ENCODE assay signal across 8 cellular contexts in the genomic region with DNA sequence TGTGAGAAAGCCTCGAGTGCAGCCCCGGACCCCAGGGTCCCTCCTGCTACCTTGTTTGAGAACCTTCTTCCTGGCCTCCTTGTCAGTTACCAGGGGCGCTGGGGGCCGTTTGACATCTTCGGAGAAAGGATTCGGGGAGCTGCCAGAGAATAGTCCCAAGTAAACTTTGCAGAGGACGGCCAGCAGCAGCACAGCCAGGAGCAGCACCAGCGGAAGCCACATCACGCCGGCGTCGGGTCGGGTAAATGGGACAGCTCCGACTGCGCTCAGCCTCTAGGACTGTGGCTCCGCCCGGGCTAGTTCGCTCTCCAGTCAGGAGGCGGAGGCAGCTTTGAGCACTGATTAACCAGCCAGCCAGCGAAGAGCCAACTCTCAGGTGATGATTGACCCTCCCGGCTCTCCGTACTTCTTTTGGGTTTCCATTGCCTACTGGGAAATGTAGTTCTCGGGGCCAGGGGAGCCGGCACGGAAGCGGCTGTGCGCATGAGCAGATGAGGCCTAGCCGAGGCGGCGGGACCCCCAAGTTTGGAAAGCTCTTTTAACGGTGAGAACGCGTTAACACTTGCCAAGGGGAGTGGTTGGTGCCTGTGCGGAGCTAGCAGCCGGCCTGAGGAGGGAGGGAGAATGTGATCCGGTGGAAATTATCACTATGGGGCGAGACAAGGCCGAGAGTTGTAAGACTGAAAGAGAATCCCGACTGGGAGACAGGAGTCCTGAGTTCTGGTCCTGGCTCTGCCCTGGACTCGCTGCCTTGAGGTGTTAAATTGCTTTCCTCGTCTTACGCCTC. TPM values are rescaled to one million over a fixed set of nuclear protein-coding genes. Genes with fewer than 3 reads are reported as not detected.
A peak's percentile ranks its signal among the peaks of the same experiment; 100 is the strongest.
DNase-seq lines count a peak whose midpoint lies in the region; ATAC-seq, FAIRE-seq and TF ChIP-seq lines count a peak whose summit lies in the region.

A gene (plus strand): TSS at position 484 of the 787 bp plus-strand sequence. CDS start 2,430 bp downstream, outside the sequence.
A gene (minus strand): TSS at position 243 of the 787 bp plus-strand sequence. CDS start 21 bp downstream, at position 222.

- peak within 1 kb of the TSS; percentile 85 for H3K4me3 ChIP-seq in Loucy (ENCODE audit: low read length, poor library complexity, severe bottlenecking)

- peak; percentile 99 for DNase-seq in EL
- peak; percentile 95 for DNase-seq in H54 (ENCODE audit: insufficient read length, low spot score)
- DNase-seq in activated T-helper 9 cell treated with anti-CD3 and anti-CD28 coated beads, Interleukin-2, amount 50 U/mL, for 16 hours (ENCODE audit: low read depth) = peak; percentile 93
- DNase-seq in fibroblast of peridontal ligament (ENCODE audit: extremely low read depth) = peak; percentile 100
- DNase-seq in natural killer cell = peak; percentile 90
- DNase-seq in stimulated activated naive CD4-positive, alpha-beta T cell treated with Interleukin-2 at 50 U/mL for 16 hours (lab: John Stamatoyannopoulos, UW) = peak; percentile 97

- no peaks in the 10 kb centered on the region for H3K36me3 ChIP-seq in Loucy (ENCODE audit: insufficient read depth, low read length)

- H3K9me2 ChIP-seq in Loucy (replicated peaks; ENCODE audit: low read depth, low read length) = no peaks in the 10 kb centered on the region

- H2AFZ ChIP-seq in Loucy (ENCODE audit: low read length) = peak within 1 kb of the TSS; percentile 94

- H3K9me3 Mint-ChIP-seq in natural killer cell = no peaks in the 10 kb centered on the region

- peak; percentile 97 for TF ChIP-seq POLR2A in H54 (IDR thresholded peaks at IDR 0.05; ENCODE audit: low read depth, low read length)
- TF ChIP-seq POLR2A in Raji (IDR thresholded peaks at IDR 0.05; ENCODE audit: insufficient read depth, low read depth, low read length) = peak; percentile 99

- no peaks in the 10 kb centered on the region for H3K27me3 ChIP-seq in Loucy (ENCODE audit: insufficient read depth, low read length, poor library complexity, severe bottlenecking)

- TF ChIP-seq CTCF in Loucy (conservative IDR thresholded peaks at IDR 0.05; ENCODE audit: low read length) = no peak
- TF ChIP-seq CTCF in natural killer cell (IDR thresholded peaks at IDR 0.05) = no peak

- peaks cover 46 to 50% of the 10 kb centered on the region in 2 donors for H3K4me1 Mint-ChIP-seq in natural killer cell

- peak; percentile 97 to 100 (median 97) for ATAC-seq in natural killer cell

- no peaks in the 10 kb centered on the region for H3F3A ChIP-seq in Loucy (ENCODE audit: low read depth)

- no peaks in the 10 kb centered on the region for H3K9me3 ChIP-seq in Loucy (ENCODE audit: insufficient read depth, low read depth, low read length)

- H3K27ac Mint-ChIP-seq in natural killer cell = peak within 1 kb of the TSS; percentile 96 to 100

- intact Hi-C loops in natural killer cell (cut with micrococcal nuclease) = loop anchor here (1.0 kb wide), 2 partner anchors 26 to 207 kb away; a partner anchor contains a TSS

- no peaks in the 10 kb centered on the region for H4K20me1 ChIP-seq in Loucy (ENCODE audit: insufficient read depth, low read length, poor library complexity, severe bottlenecking)

- no peaks in the 10 kb centered on the region for H3K27me3 Mint-ChIP-seq in natural killer cell (ENCODE audit: low read depth in 2 of 2)

- FAIRE-seq in H54 (lab: Jason Lieb, UNC) = peak; percentile 74

- peak within 1 kb of the TSS; percentile 85 for H3K9ac ChIP-seq in Loucy (ENCODE audit: low read depth, low read length, poor library complexity, severe bottlenecking)

- peak within 1 kb of the TSS; percentile 98 for H3K4me3 Mint-ChIP-seq in natural killer cell

- peaks cover 32% of the 10 kb centered on the region for H3K4me1 ChIP-seq in Loucy (ENCODE audit: insufficient read depth, low read length, poor library complexity, severe bottlenecking)

- peak within 1 kb of the TSS; percentile 100 for H3K4me2 ChIP-seq in Loucy (ENCODE audit: low read depth, low read length, poor library complexity, severe bottlenecking)

- peaks cover 10% of the 10 kb centered on the region for H3K36me3 Mint-ChIP-seq in natural killer cell

- peaks cover 24% of the 10 kb centered on the region for H3K79me2 ChIP-seq in Loucy (ENCODE audit: insufficient read depth, low read length)

RNA-seq across cellular contexts. Expression of the first gene that starts in this region (rescaled TPM):
- total RNA-seq in natural killer cell = 10 to 100 TPM; 22.4 to 33.9 (median 24.8) TPM

RNA-seq across cellular contexts. Expression of the second gene that starts in this region (rescaled TPM):
- total RNA-seq in natural killer cell = 10 to 100 TPM; 22.7 to 36.5 (median 33.9) TPM

Comparison
In these comparisons a context has a peak if more than half of its experiments do, and no peak if none do; other contexts are left out.
1. Peak in every context shown above with its lines: DNase-seq, ATAC-seq and H3K4me3 ChIP-seq.